Comparison of ENCODE assay signal across 32 cellular contexts in the genomic region with DNA sequence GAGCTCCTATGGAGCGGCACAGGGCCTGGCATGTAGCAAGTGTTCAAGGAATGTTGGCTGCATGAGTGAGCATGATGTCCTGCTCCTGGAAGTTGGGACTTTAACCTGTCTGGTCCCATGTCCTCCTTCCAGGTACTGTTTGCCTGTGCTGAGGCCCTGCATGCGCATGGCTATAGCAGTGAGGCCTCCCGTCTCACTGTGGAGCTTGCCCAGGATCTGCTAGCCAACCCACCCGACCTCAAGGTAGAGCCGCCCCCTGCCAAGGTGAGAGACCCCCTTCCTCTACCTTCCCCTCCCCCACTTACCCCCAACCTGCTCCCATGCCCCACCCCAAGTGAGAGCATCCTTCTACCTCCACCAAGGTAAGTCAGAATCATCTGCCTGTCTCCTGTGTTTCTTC.
"Had no signal": no experiment of that assay in that cellular context is flagged by ENCODE, and none has a peak within 500 bp of the region (broad histone marks: within the 10 kb centered on the region; RNA-seq: fewer than 3 reads in every experiment).

No MANE protein-coding gene starts in this region.

- H3K4me3 Mint-ChIP-seq: activated naive CD8-positive, alpha-beta T cell treated with anti-CD3 and anti-CD28 coated beads, Interleukin-2, amount 10 ng/mL, durations not matched to agents 7 days and 5 days; dendritic cell treated with granulocyte-macrophage colony-stimulating factor and Interleukin-4, amounts not matched to agents 40 ng/mL and 50 ng/mL, for 4 days; endodermal cell; immature natural killer cell; mesothelial cell of epicardium; neural progenitor cell had no signal

- H3K9me3 ChIP-seq: esophagus muscularis mucosa, heart left ventricle, right lobe of liver, transverse colon had no signal

- H3K4me3 ChIP-seq: esophagus muscularis mucosa, heart left ventricle, neural progenitor cell, right lobe of liver, skin epidermis, transverse colon had no signal

- H3K27me3 Mint-ChIP-seq: activated naive CD8-positive, alpha-beta T cell treated with anti-CD3 and anti-CD28 coated beads, Interleukin-2, amount 10 ng/mL, durations not matched to agents 7 days and 5 days; dendritic cell treated with granulocyte-macrophage colony-stimulating factor and Interleukin-4, amounts not matched to agents 40 ng/mL and 50 ng/mL, for 4 days; naive B cell had no signal

- H2AFZ ChIP-seq: neural progenitor cell had no signal

- H3K9me3 Mint-ChIP-seq: activated naive CD8-positive, alpha-beta T cell treated with anti-CD3 and anti-CD28 coated beads, Interleukin-2, amount 10 ng/mL, durations not matched to agents 7 days and 5 days; activated T-helper 2 cell treated with anti-CD3 and anti-CD28 coated beads, Interferon-gamma antibody, Interleukin-2, Interleukin-4, amounts not matched to agents 10 μg/mL and 5 μg/mL and 100 μg/mL, durations not matched to agents 14 hours and 24 hours and 36 hours; dendritic cell treated with granulocyte-macrophage colony-stimulating factor and Interleukin-4, amounts not matched to agents 40 ng/mL and 50 ng/mL, for 4 days; endodermal cell; immature natural killer cell; mesothelial cell of epicardium; naive B cell; neural progenitor cell had no signal

- H3K9ac ChIP-seq: neural progenitor cell had no signal

- DNase-seq: activated CD4-positive, alpha-beta T cell treated with anti-CD3 and anti-CD28 coated beads for 48 hours; activated CD4-positive, alpha-beta T cell treated with anti-CD3 and anti-CD28 coated beads, Interleukin-2, amount 50 U/mL, for 48 hours; activated CD8-positive, alpha-beta memory T cell treated with anti-CD3 and anti-CD28 coated beads for 24 hours; activated naive CD4-positive, alpha-beta T cell treated with Interleukin-2 at 50 U/mL for 16 hours; activated naive CD8-positive, alpha-beta T cell treated with anti-CD3 and anti-CD28 coated beads, Interleukin-2, amount 10 ng/mL, durations not matched to agents 7 days and 5 days; activated T-cell treated with anti-CD3 and anti-CD28 coated beads, Interleukin-2, amount 50 U/mL, for 1 hour; amniotic stem cell; endodermal cell; foreskin keratinocyte; heart left ventricle; hypothalamus; immature natural killer cell; kidney; left colon; naive B cell; occipital lobe; posterior cingulate gyrus; stimulated activated CD4-positive, alpha-beta T cell treated with anti-CD3 and anti-CD28 coated beads, Interleukin-4, amount 100 ng/mL, for 4 hours; stimulated activated CD8-positive, alpha-beta memory T cell treated with anti-CD3 and anti-CD28 coated beads, Interleukin-4, amount 100 ng/mL, for 48 hours; stimulated activated naive CD4-positive, alpha-beta T cell; T1000; transverse colon; WERI-Rb-1 had no signal

- H3K27me3 ChIP-seq: esophagus muscularis mucosa, foreskin keratinocyte, heart left ventricle, neural progenitor cell, right lobe of liver, transverse colon had no signal

- H3K27ac ChIP-seq: esophagus muscularis mucosa, foreskin keratinocyte, heart left ventricle, neural progenitor cell, right lobe of liver, transverse colon, WERI-Rb-1 had no signal

- H3K27ac Mint-ChIP-seq: activated naive CD8-positive, alpha-beta T cell treated with anti-CD3 and anti-CD28 coated beads, Interleukin-2, amount 10 ng/mL, durations not matched to agents 7 days and 5 days; activated T-helper 2 cell treated with anti-CD3 and anti-CD28 coated beads, Interferon-gamma antibody, Interleukin-2, Interleukin-4, amounts not matched to agents 10 μg/mL and 5 μg/mL and 100 μg/mL, durations not matched to agents 14 hours and 24 hours and 36 hours; dendritic cell treated with granulocyte-macrophage colony-stimulating factor and Interleukin-4, amounts not matched to agents 40 ng/mL and 50 ng/mL, for 4 days; endodermal cell; mesothelial cell of epicardium; neural progenitor cell had no signal

- H3K4me1 ChIP-seq: foreskin keratinocyte, neural progenitor cell, right lobe of liver, transverse colon had no signal

- H3K4me2 ChIP-seq: neural progenitor cell had no signal

- ATAC-seq: activated CD4-positive, CD25-positive, alpha-beta regulatory T cell treated with anti-CD3 and anti-CD28 coated beads, Interleukin-2, amount 50 U/mL, for 24 hours; foreskin keratinocyte; heart left ventricle; left colon; right lobe of liver had no signal

- H3K36me3 ChIP-seq: neural progenitor cell had no signal

- FAIRE-seq: kidney, urothelium cell line had no signal

- H3K4me1 Mint-ChIP-seq: endodermal cell, mesothelial cell of epicardium, neural progenitor cell had no signal
